ENCODE assay signal across 17 cellular contexts in the genomic region with DNA sequence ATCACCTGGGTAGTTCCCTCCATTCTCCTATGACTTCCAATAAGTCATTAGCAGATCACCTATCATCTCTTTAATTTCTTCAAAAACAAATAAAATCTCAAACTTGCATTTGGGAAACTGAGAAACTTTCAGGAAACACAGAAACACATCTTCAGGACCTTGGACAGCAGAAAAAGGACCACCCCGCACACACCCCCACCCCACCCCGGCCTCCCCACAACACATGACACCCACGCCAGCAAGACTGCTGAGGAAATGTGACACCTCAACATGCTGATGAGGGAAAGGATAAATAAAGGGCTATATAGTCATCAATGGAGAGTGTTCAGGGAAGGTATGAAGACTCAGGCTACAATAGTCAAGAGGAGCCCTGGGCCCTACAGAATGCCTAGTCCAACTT.
"Had no signal": no experiment of that assay in that cellular context is flagged by ENCODE, and none has a peak within 500 bp of the region (broad histone marks: within the 10 kb centered on the region; RNA-seq: fewer than 3 reads in every experiment).

No MANE protein-coding gene starts in this region.

- H3K27ac Mint-ChIP-seq: activated CD4-positive, alpha-beta memory T cell treated with anti-CD3 and anti-CD28 coated beads for 36 hours; activated naive CD4-positive, alpha-beta T cell treated with anti-CD3 and anti-CD28 coated beads, Interleukin-2, amount 10 ng/mL, durations not matched to agents 7 days and 5 days; activated naive CD8-positive, alpha-beta T cell treated with anti-CD3 and anti-CD28 coated beads, Interleukin-2, amount 50 U/mL, for 24 hours; progenitor cell of endocrine pancreas had no signal

- H3K9me3 Mint-ChIP-seq: activated CD4-positive, alpha-beta memory T cell treated with anti-CD3 and anti-CD28 coated beads for 36 hours; activated naive CD4-positive, alpha-beta T cell treated with anti-CD3 and anti-CD28 coated beads, Interleukin-2, amount 10 ng/mL, durations not matched to agents 7 days and 5 days; activated naive CD8-positive, alpha-beta T cell treated with anti-CD3 and anti-CD28 coated beads, Interleukin-2, amount 50 U/mL, for 24 hours; activated T-cell treated with anti-CD3 and anti-CD28 coated beads, Interleukin-2, amount 50 U/mL, for 4 hours had no signal

- H3K27ac ChIP-seq: brain microvascular endothelial cell, dorsolateral prefrontal cortex, lower lobe of right lung, thyroid gland had no signal

- H3K36me3 ChIP-seq: thyroid gland had no signal

- ATAC-seq: activated naive CD8-positive, alpha-beta T cell treated with anti-CD3 and anti-CD28 coated beads, Interleukin-2, amount 50 U/mL, for 24 hours; activated T-cell treated with anti-CD3 and anti-CD28 coated beads, Interleukin-2, amount 50 U/mL, for 4 hours had no signal

- H3K27me3 Mint-ChIP-seq: activated CD4-positive, alpha-beta memory T cell treated with anti-CD3 and anti-CD28 coated beads for 36 hours; activated naive CD4-positive, alpha-beta T cell treated with anti-CD3 and anti-CD28 coated beads, Interleukin-2, amount 10 ng/mL, durations not matched to agents 7 days and 5 days; activated naive CD8-positive, alpha-beta T cell treated with anti-CD3 and anti-CD28 coated beads, Interleukin-2, amount 50 U/mL, for 24 hours; progenitor cell of endocrine pancreas had no signal

- DNase-seq: activated CD4-positive, alpha-beta memory T cell treated with anti-CD3 and anti-CD28 coated beads for 36 hours; activated CD4-positive, alpha-beta T cell treated with anti-CD3 and anti-CD28 coated beads for 4 hours; activated naive CD4-positive, alpha-beta T cell treated with anti-CD3 and anti-CD28 coated beads, Interleukin-2, amount 10 ng/mL, durations not matched to agents 7 days and 5 days; activated naive CD8-positive, alpha-beta T cell treated with anti-CD3 and anti-CD28 coated beads, Interleukin-2, amount 50 U/mL, for 24 hours; activated T-cell treated with anti-CD3 and anti-CD28 coated beads, Interleukin-2, amount 50 U/mL, for 4 hours; anterior cingulate cortex; brain microvascular endothelial cell; central memory CD4-positive, alpha-beta T cell; dorsolateral prefrontal cortex; foreskin melanocyte; hypothalamus; kidney glomerular epithelial cell; lower lobe of right lung; stimulated activated CD4-positive, alpha-beta T cell treated with anti-CD3 and anti-CD28 coated beads, Interleukin-2, amount 100 ng/mL, for 24 hours; stimulated activated naive CD4-positive, alpha-beta T cell treated with Interleukin-2 at 50 U/mL for 16 hours; thyroid gland had no signal

- H3K27me3 ChIP-seq: brain microvascular endothelial cell, dorsolateral prefrontal cortex, thyroid gland had no signal

- H3K4me1 ChIP-seq: lower lobe of right lung, thyroid gland had no signal

- H3K4me3 Mint-ChIP-seq: activated CD4-positive, alpha-beta memory T cell treated with anti-CD3 and anti-CD28 coated beads for 36 hours; activated naive CD4-positive, alpha-beta T cell treated with anti-CD3 and anti-CD28 coated beads, Interleukin-2, amount 10 ng/mL, durations not matched to agents 7 days and 5 days; activated naive CD8-positive, alpha-beta T cell treated with anti-CD3 and anti-CD28 coated beads, Interleukin-2, amount 50 U/mL, for 24 hours; activated T-cell treated with anti-CD3 and anti-CD28 coated beads, Interleukin-2, amount 50 U/mL, for 4 hours had no signal

- H3K9me3 ChIP-seq: lower lobe of right lung, thyroid gland had no signal

- H3K4me3 ChIP-seq: dorsolateral prefrontal cortex, lower lobe of right lung, thyroid gland had no signal
